In genomic region chr17:44014437-44015172, GRCh38 we compare ENCODE assay signal across 8 cellular contexts.
A peak's percentile ranks its signal among the peaks of the same experiment; 100 is the strongest.
DNase-seq lines count a peak whose midpoint lies in the region; ATAC-seq and TF ChIP-seq lines count a peak whose summit lies in the region.

TSS of gene TMEM101 (minus strand) at chr17:44014963. CDS start at chr17:44014952, 11 bp downstream.

- peak within 1 kb of the TSS; percentile 99 for H3K27ac Mint-ChIP-seq in dendritic cell treated with granulocyte-macrophage colony-stimulating factor and Interleukin-4, amounts not matched to agents 40 ng/mL and 50 ng/mL, for 4 days

- no peak for TF ChIP-seq CTCF in AG09309 (IDR thresholded peaks at IDR 0.05; ENCODE audit: control insufficient read depth, insufficient read depth, low read depth, low read length, missing control alignments)

- DNase-seq in AG09309 (ENCODE audit: low read depth) (peak; percentile 79), NCI-H526 treated with DMSO at 0.1 percent for 48 hours (lab: John Stamatoyannopoulos, UW) (peak; percentile 90), left kidney (ENCODE audit: low read depth, low spot score) (peak; percentile 97)
- peak; percentile 85 for DNase-seq in activated CD4-positive, alpha-beta T cell treated with anti-CD3 and anti-CD28 coated beads, Interleukin-2, amount 50 U/mL, for 1 hour
- DNase-seq in stimulated activated CD4-positive, alpha-beta T cell treated with anti-CD3 and anti-CD28 coated beads, Interleukin-1b, Interleukin-23, amount 100 ng/mL, for 48 hours: peak; percentile 91

- no peaks in the 10 kb centered on the region for H3K9me3 Mint-ChIP-seq in dendritic cell treated with granulocyte-macrophage colony-stimulating factor and Interleukin-4, amounts not matched to agents 40 ng/mL and 50 ng/mL, for 4 days

- ATAC-seq in GM19043 (IDR thresholded peaks at IDR 0.05; ENCODE audit: low read depth, unreplicated experiment) (peak; percentile 70), HG03439 (IDR thresholded peaks at IDR 0.05; ENCODE audit: unreplicated experiment) (peak; percentile 65)

- peaks cover 2% of the 10 kb centered on the region for H3K27me3 Mint-ChIP-seq in dendritic cell treated with granulocyte-macrophage colony-stimulating factor and Interleukin-4, amounts not matched to agents 40 ng/mL and 50 ng/mL, for 4 days

- peak within 1 kb of the TSS; percentile 99 for H3K4me3 ChIP-seq in AG09309 (ENCODE audit: control insufficient read depth, low read depth, low read length)

- intact Hi-C loops in dendritic cell treated with granulocyte-macrophage colony-stimulating factor and Interleukin-4, amounts not matched to agents 40 ng/mL and 50 ng/mL, for 4 days (cut with micrococcal nuclease): loop anchor here (10.0 kb wide), 1 partner anchor 100 kb away; no protein-coding TSS in a partner anchor

- H3K36me3 Mint-ChIP-seq in dendritic cell treated with granulocyte-macrophage colony-stimulating factor and Interleukin-4, amounts not matched to agents 40 ng/mL and 50 ng/mL, for 4 days (ENCODE audit: low read depth): peaks cover 44% of the 10 kb centered on the region

- H3K4me1 Mint-ChIP-seq in dendritic cell treated with granulocyte-macrophage colony-stimulating factor and Interleukin-4, amounts not matched to agents 40 ng/mL and 50 ng/mL, for 4 days (ENCODE audit: low read depth): peaks cover 35% of the 10 kb centered on the region

- peak within 1 kb of the TSS; percentile 100 for H3K4me3 Mint-ChIP-seq in dendritic cell treated with granulocyte-macrophage colony-stimulating factor and Interleukin-4, amounts not matched to agents 40 ng/mL and 50 ng/mL, for 4 days

Comparison
In these comparisons a context has a peak if more than half of its experiments do, and no peak if none do; other contexts are left out.
1. Peak in every context shown above with its lines: DNase-seq, ATAC-seq and H3K4me3 ChIP-seq.